8 cellular contexts compared by ENCODE assay signal in genomic region chr1:160031368-160032164, GRCh38. TPM values are rescaled to one million over a fixed set of nuclear protein-coding genes. Genes with fewer than 3 reads are reported as not detected.
A peak's percentile ranks its signal among the peaks of the same experiment; 100 is the strongest.
DNase-seq lines count a peak whose midpoint lies in the region; ATAC-seq and TF ChIP-seq lines count a peak whose summit lies in the region.

Gene PIGM, minus strand, starts transcription at chr1:160031990. Its CDS starts 251 bp downstream, at chr1:160031739.

- H4K20me1 ChIP-seq in OCI-LY3 (ENCODE audit: insufficient read depth, low read length): no peaks in the 10 kb centered on the region

- no peaks in the 10 kb centered on the region; the same call in 1 of the 2 replicates for H3K27me3 ChIP-seq in OCI-LY3 (ENCODE audit: low read depth, low read length)
- no peaks in the 10 kb centered on the region for H3K27me3 ChIP-seq in mononuclear cell (ENCODE audit: insufficient read depth, low read length)

- peak within 1 kb of the TSS; percentile 80 for H3K9ac ChIP-seq in OCI-LY3 (ENCODE audit: low read length)

- H3K4me1 ChIP-seq in OCI-LY3 (ENCODE audit: low read length) (peaks cover 15% of the 10 kb centered on the region), mononuclear cell (ENCODE audit: insufficient read depth, low read length) (peaks cover 26% of the 10 kb centered on the region)

- H3K27ac ChIP-seq in OCI-LY3 (ENCODE audit: low read length): peak within 1 kb of the TSS; percentile 16

- no peak; the same call in 1 of the 2 replicates for TF ChIP-seq CTCF in OCI-LY3 (IDR thresholded peaks at IDR 0.05; ENCODE audit: low read depth, low read length)

- H3K9me3 ChIP-seq in OCI-LY3 (ENCODE audit: insufficient read depth, low read length) (no peaks in the 10 kb centered on the region), mononuclear cell (ENCODE audit: low read depth, low read length) (no peaks in the 10 kb centered on the region)

- DNase-seq in DMS 273 treated with DMSO at 0.1 percent for 48 hours (lab: John Stamatoyannopoulos, UW): peak; percentile 90
- DNase-seq in HuH-7.5 (ENCODE audit: low spot score): peak; percentile 57
- DNase-seq in activated T-cell treated with anti-CD3 and anti-CD28 coated beads for 24 hours (ENCODE audit: low read depth): peak; percentile 90
- peak; percentile 84 for DNase-seq in epidermal melanocyte (ENCODE audit: insufficient read length, low spot score)
- DNase-seq in stimulated activated CD8-positive, alpha-beta memory T cell treated with anti-CD3 and anti-CD28 coated beads, Interleukin-2, amount 100 ng/mL, for 48 hours (ENCODE audit: low read depth in 2 of 2): peak; percentile 92 to 95

- peaks cover 15% of the 10 kb centered on the region for H3K79me2 ChIP-seq in OCI-LY3 (ENCODE audit: low read length)

- H2AFZ ChIP-seq in OCI-LY3 (ENCODE audit: low read depth, low read length): peak within 1 kb of the TSS; percentile 95

- peak; percentile 95 for ATAC-seq in GM21528 (IDR thresholded peaks at IDR 0.05; ENCODE audit: low FRiP score, unreplicated experiment)

- H3K36me3 ChIP-seq in OCI-LY3 (replicated peaks; ENCODE audit: low read depth, low read length): no peaks in the 10 kb centered on the region

- H3K4me3 ChIP-seq in OCI-LY3 (ENCODE audit: low read length): peak within 1 kb of the TSS; percentile 88
- peak within 1 kb of the TSS; percentile 75 for H3K4me3 ChIP-seq in mononuclear cell (ENCODE audit: low read length)

- peak within 1 kb of the TSS; percentile 83 for H3K4me2 ChIP-seq in OCI-LY3 (ENCODE audit: low read length)

RNA-seq across cellular contexts. Expression of gene PIGM, which starts in this region (rescaled TPM):
- 1.6 TPM for total RNA-seq in mononuclear cell

Comparison
In these comparisons a context has a peak if more than half of its experiments do, and no peak if none do; other contexts are left out.
1. Peak in every context shown above with its lines: DNase-seq, ATAC-seq, H3K4me3 ChIP-seq and H3K27ac ChIP-seq.